ENCODE assay signal across 16 cellular contexts in genomic region chr3:46939578-46940405, GRCh38. TPM values are rescaled to one million over a fixed set of nuclear protein-coding genes. Genes with fewer than 3 reads are reported as not detected.
A peak's percentile ranks its signal among the peaks of the same experiment; 100 is the strongest.
DNase-seq lines count a peak whose midpoint lies in the region; ATAC-seq and TF ChIP-seq lines count a peak whose summit lies in the region.
"Had no signal": no experiment of that assay in that cellular context is flagged by ENCODE, and none has a peak within 500 bp of the region (broad histone marks: within the 10 kb centered on the region; RNA-seq: fewer than 3 reads in every experiment).

No MANE protein-coding gene starts in this region.

- H3K4me1 ChIP-seq in right atrium auricular region (peaks cover 0 to 92% of the 10 kb centered on the region in 2 donors), skeletal muscle tissue (ENCODE audit: control insufficient read depth in 3 of 3, insufficient read depth in 3 of 3, low read length in 3 of 3) (peaks cover 58 to 91% (median 77%) of the 10 kb centered on the region in 3 donors)
- H3K4me1 ChIP-seq: HAP-1 had no signal

- CTCF ChIA-PET in Calu3 (lab: Charles Lee): no interaction called here

- no peaks in the 10 kb centered on the region for H3K27me3 ChIP-seq in WERI-Rb-1 (ENCODE audit: insufficient read depth, low read depth, severe bottlenecking)
- no peaks in the 10 kb centered on the region for H3K27me3 ChIP-seq in right atrium auricular region
- H3K27me3 ChIP-seq in skeletal muscle tissue (ENCODE audit: control insufficient read depth in 3 of 3, insufficient read depth in 3 of 3, low read length in 3 of 3): no peaks in the 10 kb centered on the region
- H3K27me3 ChIP-seq: dorsolateral prefrontal cortex had no signal

- H3K27ac Mint-ChIP-seq in Calu3 (ENCODE audit: unreplicated experiment): peak overlapping the region; percentile 38

- H3K36me3 Mint-ChIP-seq in Calu3 (ENCODE audit: insufficient read depth, unreplicated experiment): peaks cover 63% of the 10 kb centered on the region

- TF ChIP-seq CTCF in Calu3 (IDR thresholded peaks at IDR 0.05; ENCODE audit: unreplicated experiment) (no peak), WERI-Rb-1 (IDR thresholded peaks at IDR 0.05; ENCODE audit: low read depth, low read length) (no peak), right atrium auricular region (IDR thresholded peaks at IDR 0.05) (no peak)

- H3K36me3 ChIP-seq in WERI-Rb-1 (peaks cover 52% of the 10 kb centered on the region), right atrium auricular region (peaks cover 25% of the 10 kb centered on the region), skeletal muscle tissue (ENCODE audit: control insufficient read depth in 3 of 3, insufficient read depth in 3 of 3, low read length in 3 of 3) (peaks cover 16 to 24% (median 22%) of the 10 kb centered on the region in 3 donors)

- no peaks in the 10 kb centered on the region for H3K9me3 Mint-ChIP-seq in Calu3 (ENCODE audit: low read depth, unreplicated experiment)
- H3K9me3 Mint-ChIP-seq: activated naive CD4-positive, alpha-beta T cell treated with anti-CD3 and anti-CD28 coated beads for 36 hours had no signal

- no peak overlapping the region for H3K4me3 Mint-ChIP-seq in Calu3 (ENCODE audit: low read depth, unreplicated experiment)
- H3K4me3 Mint-ChIP-seq: activated naive CD4-positive, alpha-beta T cell treated with anti-CD3 and anti-CD28 coated beads for 36 hours had no signal

- H3K9me3 ChIP-seq in WERI-Rb-1 (ENCODE audit: severe bottlenecking): no peaks in the 10 kb centered on the region
- no peaks in the 10 kb centered on the region for H3K9me3 ChIP-seq in right atrium auricular region
- H3K9me3 ChIP-seq in skeletal muscle tissue (ENCODE audit: control insufficient read depth in 3 of 3, low read length in 3 of 3): no peaks in the 10 kb centered on the region
- H3K9me3 ChIP-seq: HAP-1 had no signal

- intact Hi-C loops in Calu3 (cut with micrococcal nuclease; ENCODE audit: unreplicated experiment): loop anchor here (5.0 kb wide), 1 partner anchor 38 kb away; the partner anchor contains the start of genes CCDC12 and NBEAL2

- peaks cover 74% of the 10 kb centered on the region for H3K4me1 Mint-ChIP-seq in Calu3 (ENCODE audit: low read depth, unreplicated experiment)

- H3K27me3 Mint-ChIP-seq in Calu3 (ENCODE audit: unreplicated experiment): no peaks in the 10 kb centered on the region

- peak overlapping the region; percentile 42 for H3K27ac ChIP-seq in WERI-Rb-1
- peak overlapping the region; percentile 85 to 91 for H3K27ac ChIP-seq in right atrium auricular region
- peak overlapping the region; percentile 65 for H3K27ac ChIP-seq in skeletal muscle tissue (ENCODE audit: low read depth, low read length)
- H3K27ac ChIP-seq: dorsolateral prefrontal cortex, SK-N-MC had no signal

- no peak for DNase-seq in Calu3
- DNase-seq in WERI-Rb-1: no peak
- DNase-seq in right atrium auricular region (ENCODE audit: low spot score): no peak
- DNase-seq in NCI-H2107 (lab: John Stamatoyannopoulos, UW): no peak
- DNase-seq in NCI-H1694 (lab: John Stamatoyannopoulos, UW): no peak
- DNase-seq: activated naive CD4-positive, alpha-beta T cell treated with anti-CD3 and anti-CD28 coated beads for 36 hours; dorsolateral prefrontal cortex; foreskin fibroblast; NCI-H146; NCI-H748 treated with DMSO at 0.1 percent for 48 hours; stimulated activated CD4-positive, alpha-beta T cell treated with anti-CD3 and anti-CD28 coated beads, Interleukin-4, amount 100 ng/mL, for 4 hours had no signal

- H3K9ac ChIP-seq in skeletal muscle tissue (ENCODE audit: low read depth in 1 of 3, low read length in 3 of 3): peak overlapping the region; percentile 9 to 17 (median 16)

- BruUV-seq in Calu3 (replicated peaks; lab: Mats Ljungman, UMichigan): no TSS peak

- no peak overlapping the region for H3K4me3 ChIP-seq in WERI-Rb-1 (ENCODE audit: low read depth, low read length)
- no peak overlapping the region for H3K4me3 ChIP-seq in right atrium auricular region
- no peak overlapping the region for H3K4me3 ChIP-seq in skeletal muscle tissue (ENCODE audit: low read length in 3 of 3)
- H3K4me3 ChIP-seq: dorsolateral prefrontal cortex, HAP-1, SK-N-MC had no signal

- ATAC-seq in GM18868 (IDR thresholded peaks at IDR 0.05; ENCODE audit: unreplicated experiment): no peak
- ATAC-seq: activated CD4-positive, CD25-positive, alpha-beta regulatory T cell treated with anti-CD3 and anti-CD28 coated beads, Interleukin-2, amount 50 U/mL, for 24 hours had no signal

RNA-seq across cellular contexts. Expression of gene CCDC12, which starts 36.8 kb away (rescaled TPM):
- total RNA-seq in Calu3 (2022) (47.3 and 47.5 TPM in 2 replicates), right atrium auricular region (10 to 100 TPM; 27.5 to 38.6 TPM), skeletal muscle tissue (27.1 TPM)

RNA-seq across cellular contexts. Expression of gene NBEAL2, which starts 39.7 kb away (rescaled TPM):
- total RNA-seq in Calu3 (2022) (115 and 143 TPM in 2 replicates), right atrium auricular region (10 to 100 TPM in 1 of 2 donors, 1 to 10 TPM in 1; 7.5 to 15.3 TPM), skeletal muscle tissue (5.2 TPM)
